Comparison of ENCODE assay signal across 30 cellular contexts in genomic region chr2:41527525-41528323, GRCh38.
"Had no signal": no experiment of that assay in that cellular context is flagged by ENCODE, and none has a peak within 500 bp of the region (broad histone marks: within the 10 kb centered on the region; RNA-seq: fewer than 3 reads in every experiment).

No MANE protein-coding gene starts in this region.

- H3K4me2 ChIP-seq: hepatocyte had no signal

- H3K9me3 ChIP-seq: left lung, lower lobe of right lung, ovary, right atrium auricular region, suprapubic skin, thoracic aorta, tibial artery, upper lobe of right lung had no signal

- H3K36me3 Mint-ChIP-seq: mesothelial cell of epicardium; naive B cell; stimulated activated effector memory CD8-positive, alpha-beta T cell treated with anti-CD3 and anti-CD28 coated beads, Interleukin-12 subunit alpha, Interleukin-12 subunit beta, amount 100 ng/mL, for 72 hours had no signal

- H3K4me3 Mint-ChIP-seq: mesothelial cell of epicardium; naive B cell; natural killer cell; nephron progenitor cell; stimulated activated effector memory CD8-positive, alpha-beta T cell treated with anti-CD3 and anti-CD28 coated beads, Interleukin-12 subunit alpha, Interleukin-12 subunit beta, amount 100 ng/mL, for 72 hours; stimulated activated naive CD8-positive, alpha-beta T cell treated with anti-CD3 and anti-CD28 coated beads, Interleukin-15, Interleukin-2, amounts not matched to agents 100 ng/mL and 50 ng/mL, for 24 hours had no signal

- H3K79me2 ChIP-seq: hepatocyte had no signal

- H3K36me3 ChIP-seq: heart right ventricle, left lung, lower lobe of right lung, ovary, right atrium auricular region, suprapubic skin, thoracic aorta, tibial artery, upper lobe of right lung had no signal

- H3K27me3 Mint-ChIP-seq: naive B cell; stimulated activated naive CD8-positive, alpha-beta T cell treated with anti-CD3 and anti-CD28 coated beads, Interleukin-15, Interleukin-2, amounts not matched to agents 100 ng/mL and 50 ng/mL, for 24 hours had no signal

- H3K27ac ChIP-seq: heart right ventricle, hepatocyte, left lung, lower lobe of right lung, ovary, right atrium auricular region, skin epidermis, suprapubic skin, thoracic aorta, tibial artery, upper lobe of right lung had no signal

- H3K9me3 Mint-ChIP-seq: nephron progenitor cell had no signal

- H2AFZ ChIP-seq: hepatocyte had no signal

- H3K4me1 Mint-ChIP-seq: mesothelial cell of epicardium; naive B cell; natural killer cell; nephron progenitor cell; stimulated activated effector memory CD8-positive, alpha-beta T cell treated with anti-CD3 and anti-CD28 coated beads, Interleukin-12 subunit alpha, Interleukin-12 subunit beta, amount 100 ng/mL, for 72 hours had no signal

- DNase-seq: heart right ventricle; islet precursor cell; left colon; left lung; lower lobe of right lung; mammary epithelial cell; mesendoderm; naive B cell; natural killer cell; nephron progenitor cell; ovary; stimulated activated CD4-positive, alpha-beta T cell treated with anti-CD3 and anti-CD28 coated beads, Interleukin-12 subunit alpha, Interleukin-12 subunit beta, amount 100 ng/mL, for 4 hours; stimulated activated CD4-positive, alpha-beta T cell treated with anti-CD3 and anti-CD28 coated beads, Interleukin-15, amount 100 ng/mL, for 24 hours; stimulated activated CD4-positive, alpha-beta T cell treated with anti-CD3 and anti-CD28 coated beads, Interleukin-2, amount 100 ng/mL, for 24 hours; stimulated activated CD4-positive, alpha-beta T cell treated with anti-CD3 and anti-CD28 coated beads, Interleukin-4, amount 100 ng/mL, for 1 hour; stimulated activated naive CD4-positive, alpha-beta T cell; tibial artery; trophoblast cell; upper lobe of right lung had no signal

- H3K4me3 ChIP-seq: heart right ventricle, hepatocyte, left lung, lower lobe of right lung, ovary, right atrium auricular region, skin epidermis, suprapubic skin, thoracic aorta, tibial artery, upper lobe of right lung had no signal

- H3K27me3 ChIP-seq: heart right ventricle, hepatocyte, left lung, ovary, right atrium auricular region, suprapubic skin, tibial artery, upper lobe of right lung had no signal

- FAIRE-seq: urothelium cell line had no signal

- ATAC-seq: heart right ventricle; left colon; left lung; lower lobe of right lung; natural killer cell; sciatic nerve; stimulated activated effector memory CD8-positive, alpha-beta T cell treated with anti-CD3 and anti-CD28 coated beads, Interleukin-12 subunit alpha, Interleukin-12 subunit beta, amount 100 ng/mL, for 72 hours; upper lobe of right lung had no signal

- H3K4me1 ChIP-seq: heart right ventricle, left lung, lower lobe of right lung, right atrium auricular region, suprapubic skin, tibial artery, upper lobe of right lung had no signal

- H3K27ac Mint-ChIP-seq: mesothelial cell of epicardium; naive B cell; natural killer cell; nephron progenitor cell; progenitor cell of endocrine pancreas; stimulated activated effector memory CD8-positive, alpha-beta T cell treated with anti-CD3 and anti-CD28 coated beads, Interleukin-12 subunit alpha, Interleukin-12 subunit beta, amount 100 ng/mL, for 72 hours; stimulated activated naive CD8-positive, alpha-beta T cell treated with anti-CD3 and anti-CD28 coated beads, Interleukin-15, Interleukin-2, amounts not matched to agents 100 ng/mL and 50 ng/mL, for 24 hours had no signal
